ENCODE assay signal across 8 cellular contexts in genomic region chr2:98508690-98509054, GRCh38.
DNase-seq lines count a peak whose midpoint lies in the region; ATAC-seq and TF ChIP-seq lines count a peak whose summit lies in the region.

No MANE protein-coding gene starts in this region.

- WGBS in lung, 2 donors: 16 to 40% methylated on average over 9 of the region's 9 CpGs

- peaks cover 18 to 28% of the 10 kb centered on the region in 2 donors for H3K4me1 ChIP-seq in lung (ENCODE audit: control insufficient read depth in 2 of 2, insufficient read depth in 2 of 2, low read length in 2 of 2)
- H3K4me1 ChIP-seq in A673 (ENCODE audit: insufficient read depth, low read length, poor library complexity, severe bottlenecking): peaks cover 9% of the 10 kb centered on the region

- H3K36me3 ChIP-seq in lung (ENCODE audit: control insufficient read depth in 2 of 2, insufficient read depth in 2 of 2, low read length in 2 of 2) (no peaks in the 10 kb centered on the region), A673 (ENCODE audit: insufficient read depth, low read length, poor library complexity, severe bottlenecking) (no peaks in the 10 kb centered on the region)

- peak; percentile 80 to 87 for ATAC-seq in activated naive CD4-positive, alpha-beta T cell treated with anti-CD3 and anti-CD28 coated beads, Interleukin-2, amount 50 U/mL, for 72 hours
- peak; percentile 49 for ATAC-seq in lung (ENCODE audit: insufficient read depth, low FRiP score)

- H3K4me3 ChIP-seq in lung (no peak overlapping the region), A673 (ENCODE audit: low read depth, low read length, poor library complexity, severe bottlenecking) (no peak overlapping the region)

- CTCF ChIA-PET in A673 (lab: Charles Lee): no interaction called here

- H3K9me3 Mint-ChIP-seq in activated naive CD4-positive, alpha-beta T cell treated with anti-CD3 and anti-CD28 coated beads, Interleukin-2, amount 50 U/mL, for 72 hours: no peaks in the 10 kb centered on the region

- peaks cover 0 to 13% of the 10 kb centered on the region in 2 donors for H3K36me3 Mint-ChIP-seq in activated naive CD4-positive, alpha-beta T cell treated with anti-CD3 and anti-CD28 coated beads, Interleukin-2, amount 50 U/mL, for 72 hours

- intact Hi-C loops in A673 (cut with micrococcal nuclease; ENCODE audit: unreplicated experiment): no loop called here

- peak overlapping the region; percentile 1 to 17 for H3K27ac Mint-ChIP-seq in activated naive CD4-positive, alpha-beta T cell treated with anti-CD3 and anti-CD28 coated beads, Interleukin-2, amount 50 U/mL, for 72 hours

- H3K9me3 ChIP-seq in lung (ENCODE audit: control insufficient read depth in 2 of 2, insufficient read depth in 1 of 2, low read length in 1 of 2): no peaks in the 10 kb centered on the region
- H3K9me3 ChIP-seq in A673 (ENCODE audit: low read depth, low read length, poor library complexity, severe bottlenecking): no peaks in the 10 kb centered on the region

- H3K27ac ChIP-seq in lung (ENCODE audit: low read depth in 1 of 2, low read length in 1 of 2) (peak overlapping the region in 1 of 2 donors; percentile 81), A673 (ENCODE audit: low read depth, low read length, poor library complexity, severe bottlenecking) (no peak overlapping the region)

- DNase-seq in SIG-M5 treated with dmso at 0.1 percent for 504 hours (lab: John Stamatoyannopoulos, UW; ENCODE audit: unreplicated experiment) (peak; percentile 94), lung (ENCODE audit: low spot score) (peak; percentile 61), hepatic stellate cell (ENCODE audit: low spot score) (no peak), GM19240 (ENCODE audit: insufficient read length, low spot score) (no peak), A673 (ENCODE audit: low spot score) (no peak), NCI-H2227 (lab: John Stamatoyannopoulos, UW; ENCODE audit: unreplicated experiment) (no peak)
- DNase-seq in activated naive CD4-positive, alpha-beta T cell treated with anti-CD3 and anti-CD28 coated beads, Interleukin-2, amount 50 U/mL, for 72 hours (ENCODE audit: low spot score in 2 of 2): peak in 1 of 2 donors; percentile 54
- peak; percentile 11 to 58 (median 32) for DNase-seq in stimulated activated naive CD4-positive, alpha-beta T cell (lab: John Stamatoyannopoulos, UW)

- TF ChIP-seq CTCF in lung (IDR thresholded peaks at IDR 0.05; ENCODE audit: control extremely low read depth, extremely low read depth) (no peak), A673 (conservative IDR thresholded peaks at IDR 0.05; ENCODE audit: low read depth, low read length) (no peak)

- POLR2A ChIA-PET in A673 (lab: Charles Lee; ENCODE audit: low non-redundant PET): no interaction called here

- H3K27me3 ChIP-seq in lung (ENCODE audit: control insufficient read depth, insufficient read depth): no peaks in the 10 kb centered on the region
- no peaks in the 10 kb centered on the region for H3K27me3 ChIP-seq in A673 (replicated peaks; ENCODE audit: insufficient read depth, low read depth, low read length, poor library complexity)

- no TSS peak for BruUV-seq in A673 (replicated peaks; lab: Mats Ljungman, UMichigan)

Comparison
In these comparisons a context has a peak if more than half of its experiments do, and no peak if none do; other contexts are left out.
1. DNase-seq: peak in SIG-M5 treated with dmso at 0.1 percent for 504 hours (single experiment), lung (single experiment) and stimulated activated naive CD4-positive, alpha-beta T cell (6 of 6); none in hepatic stellate cell (single experiment), GM19240 (single experiment), A673 (single experiment) and NCI-H2227 (single experiment).